Comparison of ENCODE assay signal across 19 cellular contexts in genomic region chr3:14784087-14784596, GRCh38. TPM values are rescaled to one million over a fixed set of nuclear protein-coding genes. Genes with fewer than 3 reads are reported as not detected.
DNase-seq lines count a peak whose midpoint lies in the region; TF ChIP-seq lines count a peak whose summit lies in the region.
"Had no signal": no experiment of that assay in that cellular context is flagged by ENCODE, and none has a peak within 500 bp of the region (broad histone marks: within the 10 kb centered on the region; RNA-seq: fewer than 3 reads in every experiment).

No MANE protein-coding gene starts in this region.

- H3K9me3 Mint-ChIP-seq in activated T-cell treated with anti-CD3 and anti-CD28 coated beads, Interleukin-2, amount 50 U/mL, for 24 hours: peaks cover 6% of the 10 kb centered on the region
- H3K9me3 Mint-ChIP-seq: activated CD4-positive, alpha-beta T cell treated with anti-CD3 and anti-CD28 coated beads, Interleukin-2, amount 10 ng/mL, durations not matched to agents 24 days and 14 days; nephron had no signal

- no peak overlapping the region for H2AFZ ChIP-seq in SK-N-SH (ENCODE audit: low read depth)

- no peaks in the 10 kb centered on the region for H3K4me1 Mint-ChIP-seq in activated T-cell treated with anti-CD3 and anti-CD28 coated beads, Interleukin-2, amount 50 U/mL, for 24 hours (ENCODE audit: low read depth)
- H3K4me1 Mint-ChIP-seq: activated CD4-positive, alpha-beta T cell treated with anti-CD3 and anti-CD28 coated beads, Interleukin-2, amount 10 ng/mL, durations not matched to agents 24 days and 14 days had no signal

- CTCF ChIA-PET in SK-N-SH (lab: Yijun Ruan, JAX): interaction anchor here (0.8 to 5.6 kb wide), 11 partner anchors 9 to 275 kb away, joined by 3 to 30 read pairs (median 6); partner anchors contain the start of gene C3orf20

- TF ChIP-seq RAD21 in SK-N-SH (IDR thresholded peaks at IDR 0.05; ENCODE audit: low read length): 0 out of 2 replicates have a peak, but pooled peaks have one; percentile 5

- H3K4me3 Mint-ChIP-seq in activated T-cell treated with anti-CD3 and anti-CD28 coated beads, Interleukin-2, amount 50 U/mL, for 24 hours: no peak overlapping the region
- H3K4me3 Mint-ChIP-seq: activated CD4-positive, alpha-beta T cell treated with anti-CD3 and anti-CD28 coated beads, Interleukin-2, amount 10 ng/mL, durations not matched to agents 24 days and 14 days; CD8-positive, alpha-beta T cell; nephron had no signal

- WGBS in SK-N-SH (ENCODE audit: low lambda C conversion rate): 14% methylated on average over 7 of the region's 7 CpGs
- 50 to 56% methylated on average over 5 to 6 of the region's 7 CpGs for WGBS in esophagus squamous epithelium, 2 donors

- POLR2A ChIA-PET in SK-N-SH (lab: Yijun Ruan, JAX): interaction anchor here (1.0 kb wide), 1 partner anchor 129 kb away, joined by 5 read pairs; no protein-coding TSS in a partner anchor

- DNase-seq in NCI-H146 (lab: John Stamatoyannopoulos, UW): peak; percentile 11
- DNase-seq in NCI-H146 treated with DMSO at 0.1 percent for 48 hours (lab: John Stamatoyannopoulos, UW; ENCODE audit: unreplicated experiment): no peak
- DNase-seq in SK-N-SH: peak; percentile 85
- DNase-seq in mesenteric fat pad (ENCODE audit: low spot score): peak; percentile 71
- DNase-seq in activated T-cell treated with anti-CD3 and anti-CD28 coated beads, Interleukin-2, amount 50 U/mL, for 24 hours: no peak
- no peak for DNase-seq in esophagus squamous epithelium (lab: John Stamatoyannopoulos, UW)
- no peak for DNase-seq in GM10266 (ENCODE audit: extremely low spot score)
- DNase-seq: activated CD4-positive, alpha-beta T cell treated with anti-CD3 and anti-CD28 coated beads, Interleukin-2, amount 10 ng/mL, durations not matched to agents 24 days and 14 days; activated T-cell treated with anti-CD3 and anti-CD28 coated beads for 4 hours; CD8-positive, alpha-beta T cell; effector CD8-positive, alpha-beta T cell; NCI-H510A treated with DMSO at 0.1 percent for 48 hours; stimulated activated CD4-positive, alpha-beta T cell treated with anti-CD3 and anti-CD28 coated beads, Interleukin-2, amount 100 ng/mL, for 24 hours had no signal

- no peaks in the 10 kb centered on the region for H4K20me1 ChIP-seq in SK-N-SH (ENCODE audit: insufficient read depth)

- H3K27ac Mint-ChIP-seq in activated T-cell treated with anti-CD3 and anti-CD28 coated beads, Interleukin-2, amount 50 U/mL, for 24 hours: no peak overlapping the region
- H3K27ac Mint-ChIP-seq: activated CD4-positive, alpha-beta T cell treated with anti-CD3 and anti-CD28 coated beads, Interleukin-2, amount 10 ng/mL, durations not matched to agents 24 days and 14 days; activated naive CD4-positive, alpha-beta T cell treated with anti-CD3 and anti-CD28 coated beads, Interleukin-2, amount 50 U/mL, for 72 hours; CD8-positive, alpha-beta T cell had no signal

- peaks cover 26% of the 10 kb centered on the region for H3K27me3 Mint-ChIP-seq in activated T-cell treated with anti-CD3 and anti-CD28 coated beads, Interleukin-2, amount 50 U/mL, for 24 hours

- TF ChIP-seq EP300 in SK-N-SH (IDR thresholded peaks at IDR 0.05; ENCODE audit: borderline replicate concordance in 1 of 2, low read depth in 1 of 2, low read length in 1 of 2): peak in 1 of 2 experiments; percentile 85; a peak in 2 of 4 replicates

- H3K36me3 ChIP-seq in HUES48 (ENCODE audit: control insufficient read depth, insufficient read depth, low read length): no peaks in the 10 kb centered on the region
- H3K36me3 ChIP-seq in SK-N-SH (replicated peaks in 1 of 2; ENCODE audit: control insufficient read depth in 1 of 2, insufficient read depth in 2 of 2, low read length in 1 of 2): no peaks in the 10 kb centered on the region
- no peaks in the 10 kb centered on the region for H3K36me3 ChIP-seq in esophagus squamous epithelium
- H3K36me3 ChIP-seq: breast epithelium, thoracic aorta had no signal

- H3K27me3 ChIP-seq in HUES48 (ENCODE audit: control insufficient read depth, insufficient read depth, low read length) (no peaks in the 10 kb centered on the region), SK-N-SH (ENCODE audit: insufficient read depth) (no peaks in the 10 kb centered on the region), esophagus squamous epithelium (peaks cover 0 to 25% (median 0%) of the 10 kb centered on the region in 4 donors)
- H3K27me3 ChIP-seq: breast epithelium had no signal

- H3K4me2 ChIP-seq in SK-N-SH: no peak overlapping the region

- H3K9ac ChIP-seq in HUES48 (ENCODE audit: low read depth, low read length) (no peak overlapping the region), SK-N-SH (no peak overlapping the region)

- intact Hi-C loops in esophagus squamous epithelium (cut with DNase I): no loop called here

- H3K4me3 ChIP-seq in HUES48 (ENCODE audit: low read depth, low read length) (no peak overlapping the region), SK-N-SH (ENCODE audit: low read depth in 2 of 2, low read length in 1 of 2) (no peak overlapping the region), esophagus squamous epithelium (no peak overlapping the region)
- H3K4me3 ChIP-seq: breast epithelium, thoracic aorta had no signal

- no peak for TF ChIP-seq CTCF in SK-N-SH (IDR thresholded peaks at IDR 0.05)
- TF ChIP-seq CTCF in esophagus squamous epithelium (IDR thresholded peaks at IDR 0.05): no peak
- TF ChIP-seq CTCF in GM10266 (IDR thresholded peaks at IDR 0.05; ENCODE audit: control insufficient read depth, insufficient read depth, low read depth, missing control alignments): no peak

- no peaks in the 10 kb centered on the region for H3F3A ChIP-seq in SK-N-SH (replicated peaks; ENCODE audit: insufficient read depth)

- TF ChIP-seq POLR2A in esophagus squamous epithelium (IDR thresholded peaks at IDR 0.05): no peak

- H3K36me3 Mint-ChIP-seq in activated T-cell treated with anti-CD3 and anti-CD28 coated beads, Interleukin-2, amount 50 U/mL, for 24 hours (ENCODE audit: low read depth): no peaks in the 10 kb centered on the region
- H3K36me3 Mint-ChIP-seq: CD8-positive, alpha-beta T cell had no signal

- H3K9me2 ChIP-seq in SK-N-SH: no peaks in the 10 kb centered on the region

- H3K27ac ChIP-seq in HUES48 (ENCODE audit: low read depth, low read length) (peak overlapping the region; percentile 54), SK-N-SH (ENCODE audit: low read depth in 2 of 2, low read length in 1 of 2) (peak overlapping the region in 1 of 2 experiments; percentile 89; a peak in 2 of 4 replicates), esophagus squamous epithelium (no peak overlapping the region)
- H3K27ac ChIP-seq: RWPE1, thoracic aorta had no signal

- no peaks in the 10 kb centered on the region for H3K79me2 ChIP-seq in SK-N-SH (ENCODE audit: insufficient read depth)

- H3K9me3 ChIP-seq in HUES48 (ENCODE audit: control insufficient read depth, insufficient read depth, low read length) (no peaks in the 10 kb centered on the region), SK-N-SH (peaks cover 6% of the 10 kb centered on the region; the same call in 1 of the 2 replicates), esophagus squamous epithelium (peaks cover 0 to 3% (median 0%) of the 10 kb centered on the region in 3 donors)
- H3K9me3 ChIP-seq: thoracic aorta had no signal

- H3K4me1 ChIP-seq in HUES48 (ENCODE audit: control insufficient read depth, insufficient read depth, low read length) (peaks cover 4% of the 10 kb centered on the region; the same call in 1 of the 2 replicates), SK-N-SH (ENCODE audit: control insufficient read depth in 1 of 2, insufficient read depth in 2 of 2, low read depth in 1 of 2, low read length in 1 of 2) (peaks cover 0 to 15% of the 10 kb centered on the region in 2 experiments; a peak in 1 of 4 replicates), esophagus squamous epithelium (peaks cover 0 to 3% (median 0%) of the 10 kb centered on the region in 3 donors)
- H3K4me1 ChIP-seq: breast epithelium had no signal

TF ChIP-seq in SK-N-SH, 30 proteins besides CTCF, POLR2A, EP300 and RAD21 (continues in another document):
- peak; percentile 94 for TF ChIP-seq GATA2 (CRISPR knock-in tag; IDR thresholded peaks at IDR 0.05)
- peak; percentile 76 for TF ChIP-seq RCOR1 (IDR thresholded peaks at IDR 0.05; ENCODE audit: low read length)
- TF ChIP-seq MXI1 (IDR thresholded peaks at IDR 0.05; ENCODE audit: low read depth, low read length): peak; percentile 72
- peak; percentile 82 for TF ChIP-seq CHD2 (IDR thresholded peaks at IDR 0.05; ENCODE audit: low read length, partially characterized antibody)
- peak; percentile 53 for TF ChIP-seq NFIC (IDR thresholded peaks at IDR 0.05; ENCODE audit: borderline replicate concordance)
- TF ChIP-seq USF1 (IDR thresholded peaks at IDR 0.05; ENCODE audit: borderline replicate concordance, low read depth): no peak

RNA-seq across cellular contexts. Expression of gene FGD5, which starts 34.6 kb away (rescaled TPM):
- not detected in 2 replicates for polyA plus RNA-seq in SK-N-SH (2012; rRNA removed)
- polyA plus RNA-seq in SK-N-SH (2012; cell fraction: cytosol; rRNA removed): 0.01 TPM in 1 of 2 replicates, not detected in the other
- polyA plus RNA-seq in SK-N-SH (2012; cell fraction: nucleus; rRNA removed): not detected in 2 replicates
- total RNA-seq in mesenteric fat pad (38.6 TPM), esophagus squamous epithelium (10 to 100 TPM in 1 of 4 donors, 1 to 10 TPM in 2, under 1 TPM in 1; 0.80 to 12.0 (median 3.9) TPM)
- total RNA-seq: activated naive CD4-positive, alpha-beta T cell treated with anti-CD3 and anti-CD28 coated beads, Interleukin-2, amount 50 U/mL, for 72 hours; CD8-positive, alpha-beta T cell had no signal

Comparison
In these comparisons a context has a peak if more than half of its experiments do, and no peak if none do; other contexts are left out.
1. DNase-seq: peak in NCI-H146 (single experiment), SK-N-SH (single experiment) and mesenteric fat pad (single experiment); none in NCI-H146 treated with DMSO at 0.1 percent for 48 hours (single experiment), activated T-cell treated with anti-CD3 and anti-CD28 coated beads, Interleukin-2, amount 50 U/mL, for 24 hours (single experiment), esophagus squamous epithelium (single experiment) and GM10266 (single experiment).